26 cellular contexts compared by ENCODE assay signal in the genomic region with DNA sequence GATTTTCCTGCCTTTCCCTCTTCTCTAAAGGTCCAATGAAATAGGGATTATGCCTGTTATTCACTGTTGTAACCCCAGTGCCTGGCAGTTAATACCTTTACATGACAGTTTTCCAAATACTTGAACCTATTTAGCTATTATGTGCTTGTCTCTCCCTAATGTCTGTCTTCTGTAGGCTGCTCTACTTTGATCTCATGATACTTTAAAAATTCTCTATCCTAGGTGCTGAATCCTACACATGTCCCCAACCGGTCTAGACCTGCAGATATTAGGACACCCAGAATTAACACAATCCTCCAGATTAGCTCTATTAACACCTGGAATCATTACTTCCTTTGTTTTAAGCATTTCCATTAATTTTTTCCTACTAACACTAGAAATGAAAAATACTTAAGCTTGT. TPM values are rescaled to one million over a fixed set of nuclear protein-coding genes. Genes with fewer than 3 reads are reported as not detected.
A peak's percentile ranks its signal among the peaks of the same experiment; 100 is the strongest.
DNase-seq lines count a peak whose midpoint lies in the region; FAIRE-seq and TF ChIP-seq lines count a peak whose summit lies in the region.
"Had no signal": no experiment of that assay in that cellular context is flagged by ENCODE, and none has a peak within 500 bp of the region (broad histone marks: within the 10 kb centered on the region; RNA-seq: fewer than 3 reads in every experiment).

No MANE protein-coding gene starts in this region.

- H2AFZ ChIP-seq in OCI-LY7 (ENCODE audit: low read length): no peak overlapping the region

- intact Hi-C loops in OCI-LY7 (cut with micrococcal nuclease; ENCODE audit: unreplicated experiment): no loop called here

- TF ChIP-seq CTCF in OCI-LY7 (conservative IDR thresholded peaks at IDR 0.05; ENCODE audit: low read length): no peak

- H3K4me3 ChIP-seq in OCI-LY7 (ENCODE audit: low read depth, low read length, poor library complexity, severe bottlenecking) (no peak overlapping the region), iPS-20b (ENCODE audit: low read length) (peak overlapping the region; percentile 56)
- H3K4me3 ChIP-seq: ovary, spleen had no signal

- DNase-seq in H54 (ENCODE audit: insufficient read length, low spot score) (no peak), OCI-LY7 (ENCODE audit: low spot score) (no peak), CD1c-positive myeloid dendritic cell (ENCODE audit: extremely low spot score) (no peak)
- no peak for DNase-seq in stimulated activated CD4-positive, alpha-beta T cell treated with anti-CD3 and anti-CD28 coated beads, Interleukin-4, amount 100 ng/mL, for 24 hours
- DNase-seq: activated CD4-positive, alpha-beta T cell treated with anti-CD3 and anti-CD28 coated beads for 48 hours; activated naive CD4-positive, alpha-beta T cell treated with anti-CD3 and anti-CD28 coated beads, Interleukin-2, amount 10 ng/mL, durations not matched to agents 7 days and 5 days; activated T-cell treated with anti-CD3 and anti-CD28 coated beads, Interleukin-2, amount 50 U/mL, for 72 hours; cerebellar nuclear complex; erythroblast; foreskin keratinocyte; HFFc6; left ventricle myocardium superior; NCI-H1048; NCI-H187 treated with DMSO at 0.1 percent for 48 hours; NCI-H345; NCI-H82; OCI-M1; ovary; Right ventricle myocardium superior; spleen; stimulated activated CD4-positive, alpha-beta T cell treated with anti-CD3 and anti-CD28 coated beads, Interleukin-4, amount 100 ng/mL, for 1 hour; stimulated activated naive CD8-positive, alpha-beta T cell treated with anti-CD3 and anti-CD28 coated beads, Interleukin-15, Interleukin-2, amounts not matched to agents 100 U/mL and 50 U/mL, for 24 hours had no signal

- H3K36me3 ChIP-seq in OCI-LY7 (ENCODE audit: insufficient read depth, low read length): peaks cover 89% of the 10 kb centered on the region
- peaks cover 89% of the 10 kb centered on the region for H3K36me3 ChIP-seq in iPS-20b (ENCODE audit: insufficient read depth, low read depth, low read length)
- H3K36me3 ChIP-seq: ovary had no signal

- H3K27me3 ChIP-seq in iPS-20b (ENCODE audit: insufficient read depth, low read length): no peaks in the 10 kb centered on the region
- H3K27me3 ChIP-seq: foreskin keratinocyte, ovary, spleen had no signal

- CTCF ChIA-PET in OCI-LY7 (lab: Charles Lee; ENCODE audit: unreplicated experiment): no interaction called here

- H3K4me1 ChIP-seq in OCI-LY7 (ENCODE audit: insufficient read depth, low read length, poor library complexity, severe bottlenecking) (peaks cover 29% of the 10 kb centered on the region), iPS-20b (ENCODE audit: insufficient read depth, low read length) (peaks cover 30% of the 10 kb centered on the region)

- POLR2A ChIA-PET in OCI-LY7 (lab: Charles Lee): interaction anchor here (1.3 kb wide), 1 partner anchor 10 kb away, joined by 4 read pairs; no protein-coding TSS in a partner anchor

- no peaks in the 10 kb centered on the region for H3K9me2 ChIP-seq in OCI-LY7 (ENCODE audit: insufficient read depth, low read length)

- no TSS peak for BruUV-seq in OCI-LY7 (replicated peaks; lab: Mats Ljungman, UMichigan)

- peak overlapping the region; percentile 74; the same call in 1 of the 2 replicates for H3K9ac ChIP-seq in iPS-20b (ENCODE audit: low read depth, low read length)

- H3K4me2 ChIP-seq in OCI-LY7 (ENCODE audit: low read length): peak overlapping the region; percentile 4; the same call in 1 of the 2 replicates

- TF ChIP-seq POLR2A in H54 (IDR thresholded peaks at IDR 0.05; ENCODE audit: low read depth, low read length): no peak

- peaks cover 30% of the 10 kb centered on the region for H4K20me1 ChIP-seq in OCI-LY7 (ENCODE audit: insufficient read depth, low read length)

- H3K27ac ChIP-seq in OCI-LY7 (ENCODE audit: low read depth, low read length, poor library complexity, severe bottlenecking): no peak overlapping the region
- no peak overlapping the region for H3K27ac ChIP-seq in iPS-20b (ENCODE audit: low read length)
- H3K27ac ChIP-seq: foreskin keratinocyte, ovary, spleen had no signal

- no peaks in the 10 kb centered on the region for H3K9me3 ChIP-seq in OCI-LY7 (ENCODE audit: low read length)
- H3K9me3 ChIP-seq in iPS-20b (ENCODE audit: insufficient read depth, low read depth, low read length): no peaks in the 10 kb centered on the region
- H3K9me3 ChIP-seq: ovary, spleen had no signal

- H3K79me2 ChIP-seq in OCI-LY7 (ENCODE audit: insufficient read depth, low read depth, low read length): peaks cover 62% of the 10 kb centered on the region

- peak; percentile 15 for FAIRE-seq in H54 (lab: Jason Lieb, UNC)
- FAIRE-seq: islet of Langerhans had no signal

RNA-seq across cellular contexts. Expression of gene CEBPZ, which starts 7.3 kb away (rescaled TPM):
- total RNA-seq in OCI-LY7 (2014; rRNA removed; shearing (Covaris generic)): 34.9 and 50.2 TPM in 2 replicates
- 55.1 and 57.2 TPM in 2 replicates for total RNA-seq in OCI-LY7 (2022)

RNA-seq across cellular contexts. Expression of gene NDUFAF7, which starts 7.4 kb away (rescaled TPM):
- total RNA-seq in OCI-LY7 (2014; rRNA removed; shearing (Covaris generic)): 17.3 and 23.3 TPM in 2 replicates
- total RNA-seq in OCI-LY7 (2022): 26.0 and 27.3 TPM in 2 replicates

RNA-seq across cellular contexts. Expression of gene CEBPZOS, which starts 27.8 kb away (rescaled TPM):
- total RNA-seq in OCI-LY7 (2014; rRNA removed; shearing (Covaris generic)): 19.2 and 31.1 TPM in 2 replicates
- total RNA-seq in OCI-LY7 (2022): 73.6 and 90.9 TPM in 2 replicates

RNA-seq across cellular contexts. Expression of gene SULT6B1, which starts 35.6 kb away (rescaled TPM):
- total RNA-seq in OCI-LY7 (2014; rRNA removed; shearing (Covaris generic)): not detected in 2 replicates
- total RNA-seq in OCI-LY7 (2022): not detected in 2 replicates
- total RNA-seq: activated T-cell treated with anti-CD3 and anti-CD28 coated beads, Interleukin-2, amount 50 U/mL, for 72 hours; foreskin keratinocyte; HFFc6; HT-29; left ventricle myocardium superior; mononuclear cell; ovary; Right ventricle myocardium superior; spleen had no signal
